In the genomic region with DNA sequence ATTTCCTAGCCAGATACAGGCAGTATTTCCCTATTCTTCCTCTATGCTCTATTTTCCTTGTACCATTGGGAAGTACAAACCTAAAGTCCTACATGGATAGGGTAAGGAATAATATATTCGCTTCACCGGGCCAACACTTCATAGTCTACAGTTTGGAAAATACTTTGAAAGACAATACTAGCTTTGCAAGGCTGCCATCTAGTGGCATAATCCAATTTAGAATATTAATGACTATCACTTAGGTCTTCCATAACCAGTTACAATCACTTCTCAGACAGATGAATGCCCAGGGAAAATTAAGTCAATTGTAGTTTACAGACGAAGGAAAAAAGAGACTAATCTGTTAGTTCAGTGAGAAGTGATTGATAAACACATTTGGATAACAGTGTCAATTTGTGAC, we compare ENCODE assay signal across 8 cellular contexts.
DNase-seq lines count a peak whose midpoint lies in the region; ATAC-seq and TF ChIP-seq lines count a peak whose summit lies in the region.
"Had no signal": no experiment of that assay in that cellular context is flagged by ENCODE, and none has a peak within 500 bp of the region (broad histone marks: within the 10 kb centered on the region; RNA-seq: fewer than 3 reads in every experiment).

No MANE protein-coding gene starts in this region.

- H3K4me3 ChIP-seq in HCT116 (replicated peaks in 1 of 2; ENCODE audit: low read depth in 1 of 2, low read length in 2 of 2), result no peak overlapping the region
- no peak overlapping the region for H3K4me3 ChIP-seq in Panc1 (ENCODE audit: low read depth in 2 of 2, low read length in 2 of 2)
- H3K4me3 ChIP-seq in fibroblast of lung (replicated peaks in 1 of 4; ENCODE audit: control extremely low read depth in 1 of 4, insufficient read depth in 1 of 4, low read depth in 3 of 4, low read length in 4 of 4), result no peak overlapping the region

- H3K4me1 ChIP-seq in HCT116 (ENCODE audit: control insufficient read depth in 1 of 2, insufficient read depth in 2 of 2, low read length in 2 of 2), result no peaks in the 10 kb centered on the region
- no peaks in the 10 kb centered on the region for H3K4me1 ChIP-seq in Panc1 (ENCODE audit: control insufficient read depth, insufficient read depth, low read length)
- H3K4me1 ChIP-seq in fibroblast of lung (ENCODE audit: control insufficient read depth, extremely low read depth, insufficient read depth, low read length), result no peaks in the 10 kb centered on the region

- H3K79me2 ChIP-seq in HCT116 (ENCODE audit: insufficient read depth, low read length) (no peaks in the 10 kb centered on the region), fibroblast of lung (ENCODE audit: control insufficient read depth, insufficient read depth, low read length) (no peaks in the 10 kb centered on the region)

- POLR2A ChIA-PET in HCT116 (lab: Charles Lee) (no interaction called here), Panc1 (lab: Charles Lee) (no interaction called here)

- H3K4me2 ChIP-seq in HCT116 (ENCODE audit: low read length), result no peak overlapping the region
- H3K4me2 ChIP-seq in fibroblast of lung (ENCODE audit: extremely low read depth, insufficient read depth, low read length), result no peak overlapping the region

- H3K9me2 ChIP-seq in HCT116 (ENCODE audit: insufficient read depth), result no peaks in the 10 kb centered on the region

- intact Hi-C loops in HCT116 (cut with micrococcal nuclease) (no loop called here), Panc1 (cut with micrococcal nuclease; ENCODE audit: unreplicated experiment) (loop anchor here (10.0 kb wide), 1 partner anchor 972 kb away; no protein-coding TSS in a partner anchor)

- BruUV-seq in HCT116 (replicated peaks; lab: Mats Ljungman, UMichigan) (no TSS peak), Panc1 (replicated peaks; lab: Mats Ljungman, UMichigan) (no TSS peak)

- H3K27ac ChIP-seq in HCT116 (ENCODE audit: low read depth, low read length) (no peak overlapping the region), Panc1 (ENCODE audit: low read length) (no peak overlapping the region), fibroblast of lung (ENCODE audit: insufficient read depth, low read length) (no peak overlapping the region)

- ATAC-seq in HCT116 (no peak), Panc1 (no peak)
- ATAC-seq: naive thymus-derived CD4-positive, alpha-beta T cell had no signal

- RAD21 ChIA-PET in HCT116 (lab: Charles Lee; ENCODE audit: low non-redundant PET in 1 of 2, low total read pairs in 2 of 2, uncharacterized antibody in 2 of 2, unreplicated experiment in 2 of 2), result no interaction called here

- H3K9ac ChIP-seq in HCT116 (ENCODE audit: low read length) (no peak overlapping the region), fibroblast of lung (ENCODE audit: insufficient read depth, low read length) (no peak overlapping the region)

- TF ChIP-seq CTCF in HCT116 (IDR thresholded peaks at IDR 0.05 in 2 of 3, conservative IDR thresholded peaks at IDR 0.05 in 1 of 3; ENCODE audit: borderline replicate concordance in 1 of 3, insufficient read depth in 1 of 3, low read depth in 2 of 3, low read length in 2 of 3) (peak in 2 of 3 experiments; percentile 32 to 55; a peak in 4 of 6 replicates), Panc1 (IDR thresholded peaks at IDR 0.05) (peak; percentile 48; the same call in 1 of the 2 replicates), fibroblast of lung (conservative IDR thresholded peaks at IDR 0.05 in 1 of 2, IDR thresholded peaks at IDR 0.05 in 1 of 2; ENCODE audit: low read depth in 1 of 2, low read length in 2 of 2) (peak; percentile 19 to 31)

- DNase-seq in GM04504 (ENCODE audit: low read depth), result peak; percentile 8
- no peak for DNase-seq in HCT116 (ENCODE audit: low read depth, low spot score)
- DNase-seq in Panc1 (ENCODE audit: low read depth, low spot score), result no peak
- DNase-seq in fibroblast of lung (ENCODE audit: low read depth in 2 of 2), result peak; percentile 2 to 34
- peak; percentile 6 for DNase-seq in stromal cell of bone marrow (ENCODE audit: low read depth)
- no peak for DNase-seq in activated CD4-positive, CD25-positive, alpha-beta regulatory T cell (lab: John Stamatoyannopoulos, UW)
- no peak for DNase-seq in cortex of kidney (lab: John Stamatoyannopoulos, UW)

- CTCF ChIA-PET in HCT116 (lab: Charles Lee), result no interaction called here
- CTCF ChIA-PET in Panc1 (lab: Charles Lee), result no interaction called here

- no peaks in the 10 kb centered on the region for H4K20me1 ChIP-seq in HCT116 (ENCODE audit: insufficient read depth)
- H4K20me1 ChIP-seq in fibroblast of lung (ENCODE audit: control insufficient read depth, extremely low read depth, insufficient read depth, low read length), result no peaks in the 10 kb centered on the region

- H2AFZ ChIP-seq in HCT116 (ENCODE audit: low read depth, low read length, poor library complexity, severe bottlenecking) (no peak overlapping the region), fibroblast of lung (ENCODE audit: low read length) (no peak overlapping the region)

- H3K36me3 ChIP-seq in HCT116 (ENCODE audit: control insufficient read depth in 1 of 2, insufficient read depth in 2 of 2, low read length in 2 of 2), result no peaks in the 10 kb centered on the region
- H3K36me3 ChIP-seq in Panc1 (ENCODE audit: control insufficient read depth, insufficient read depth, low read length), result no peaks in the 10 kb centered on the region
- H3K36me3 ChIP-seq in fibroblast of lung (ENCODE audit: control insufficient read depth, insufficient read depth, low read length), result no peaks in the 10 kb centered on the region

- TF ChIP-seq RAD21 in HCT116 (IDR thresholded peaks at IDR 0.05; ENCODE audit: low read depth), result peak; percentile 30; the same call in 1 of the 2 replicates

- H3K27me3 ChIP-seq in HCT116 (ENCODE audit: insufficient read depth, low read length) (no peaks in the 10 kb centered on the region), Panc1 (ENCODE audit: control insufficient read depth, insufficient read depth, low read length) (no peaks in the 10 kb centered on the region), fibroblast of lung (ENCODE audit: control insufficient read depth, insufficient read depth, low read length) (no peaks in the 10 kb centered on the region)

- no peak for TF ChIP-seq POLR2A in HCT116 (IDR thresholded peaks at IDR 0.05; ENCODE audit: borderline replicate concordance, extremely low read depth, insufficient read depth, insufficient read length)

- H3K9me3 ChIP-seq in HCT116 (ENCODE audit: control insufficient read depth in 1 of 2, insufficient read depth in 1 of 2, low read depth in 1 of 2, low read length in 2 of 2) (no peaks in the 10 kb centered on the region), Panc1 (ENCODE audit: control insufficient read depth, insufficient read depth, low read depth, low read length) (no peaks in the 10 kb centered on the region), fibroblast of lung (ENCODE audit: control insufficient read depth, insufficient read depth, low read depth, low read length) (no peaks in the 10 kb centered on the region)

- in situ Hi-C loops in Panc1 (cut with HindIII; ENCODE audit: low pct_unique_long_range_greater_than_20kb, low sequenced_read_pairs), result no loop called here

TF ChIP-seq in HCT116, 20 proteins besides CTCF, POLR2A, EP300 and RAD21:
- no peak for TF ChIP-seq YY1 (IDR thresholded peaks at IDR 0.05; ENCODE audit: extremely low read depth, insufficient replicate concordance, low read depth, low read length)
- no peak for TF ChIP-seq ZFX (IDR thresholded peaks at IDR 0.05)
- TF ChIP-seq FOSL1 (IDR thresholded peaks at IDR 0.05; ENCODE audit: low read depth), result no peak
- no peak for TF ChIP-seq SIN3A (IDR thresholded peaks at IDR 0.05; ENCODE audit: low read depth)
- TF ChIP-seq ELF1 (IDR thresholded peaks at IDR 0.05; ENCODE audit: borderline replicate concordance, low read depth), result no peak
- TF ChIP-seq, protein P1, sequence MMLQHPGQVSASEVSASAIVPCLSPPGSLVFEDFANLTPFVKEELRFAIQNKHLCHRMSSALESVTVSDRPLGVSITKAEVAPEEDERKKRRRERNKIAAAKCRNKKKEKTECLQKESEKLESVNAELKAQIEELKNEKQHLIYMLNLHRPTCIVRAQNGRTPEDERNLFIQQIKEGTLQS (IDR thresholded peaks at IDR 0.05), result no peak
- TF ChIP-seq, protein P2, sequence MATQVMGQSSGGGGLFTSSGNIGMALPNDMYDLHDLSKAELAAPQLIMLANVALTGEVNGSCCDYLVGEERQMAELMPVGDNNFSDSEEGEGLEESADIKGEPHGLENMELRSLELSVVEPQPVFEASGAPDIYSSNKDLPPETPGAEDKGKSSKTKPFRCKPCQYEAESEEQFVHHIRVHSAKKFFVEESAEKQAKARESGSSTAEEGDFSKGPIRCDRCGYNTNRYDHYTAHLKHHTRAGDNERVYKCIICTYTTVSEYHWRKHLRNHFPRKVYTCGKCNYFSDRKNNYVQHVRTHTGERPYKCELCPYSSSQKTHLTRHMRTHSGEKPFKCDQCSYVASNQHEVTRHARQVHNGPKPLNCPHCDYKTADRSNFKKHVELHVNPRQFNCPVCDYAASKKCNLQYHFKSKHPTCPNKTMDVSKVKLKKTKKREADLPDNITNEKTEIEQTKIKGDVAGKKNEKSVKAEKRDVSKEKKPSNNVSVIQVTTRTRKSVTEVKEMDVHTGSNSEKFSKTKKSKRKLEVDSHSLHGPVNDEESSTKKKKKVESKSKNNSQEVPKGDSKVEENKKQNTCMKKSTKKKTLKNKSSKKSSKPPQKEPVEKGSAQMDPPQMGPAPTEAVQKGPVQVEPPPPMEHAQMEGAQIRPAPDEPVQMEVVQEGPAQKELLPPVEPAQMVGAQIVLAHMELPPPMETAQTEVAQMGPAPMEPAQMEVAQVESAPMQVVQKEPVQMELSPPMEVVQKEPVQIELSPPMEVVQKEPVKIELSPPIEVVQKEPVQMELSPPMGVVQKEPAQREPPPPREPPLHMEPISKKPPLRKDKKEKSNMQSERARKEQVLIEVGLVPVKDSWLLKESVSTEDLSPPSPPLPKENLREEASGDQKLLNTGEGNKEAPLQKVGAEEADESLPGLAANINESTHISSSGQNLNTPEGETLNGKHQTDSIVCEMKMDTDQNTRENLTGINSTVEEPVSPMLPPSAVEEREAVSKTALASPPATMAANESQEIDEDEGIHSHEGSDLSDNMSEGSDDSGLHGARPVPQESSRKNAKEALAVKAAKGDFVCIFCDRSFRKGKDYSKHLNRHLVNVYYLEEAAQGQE (IDR thresholded peaks at IDR 0.05; ENCODE audit: low read depth), result no peak
- TF ChIP-seq TCF7L2 (IDR thresholded peaks at IDR 0.05; ENCODE audit: borderline replicate concordance, extremely low read depth, insufficient read depth, insufficient read length), result no peak
- TF ChIP-seq, protein P3, sequence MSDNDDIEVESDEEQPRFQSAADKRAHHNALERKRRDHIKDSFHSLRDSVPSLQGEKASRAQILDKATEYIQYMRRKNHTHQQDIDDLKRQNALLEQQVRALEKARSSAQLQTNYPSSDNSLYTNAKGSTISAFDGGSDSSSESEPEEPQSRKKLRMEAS (IDR thresholded peaks at IDR 0.05), result no peak
- TF ChIP-seq CEBPB (IDR thresholded peaks at IDR 0.05; ENCODE audit: low read depth), result no peak
- no peak for TF ChIP-seq ZNF274 (IDR thresholded peaks at IDR 0.05; ENCODE audit: low read depth, low read length)
- TF ChIP-seq CBX3 (IDR thresholded peaks at IDR 0.05; ENCODE audit: low read depth), result no peak
- TF ChIP-seq JUND (IDR thresholded peaks at IDR 0.05), result no peak

Comparison
In these comparisons a context has a peak if more than half of its experiments do, and no peak if none do; other contexts are left out.
1. DNase-seq: peak in GM04504 (single experiment), fibroblast of lung (2 of 2) and stromal cell of bone marrow (single experiment); none in HCT116 (single experiment), Panc1 (single experiment), activated CD4-positive, CD25-positive, alpha-beta regulatory T cell (0 of 4) and cortex of kidney (single experiment).
2. Peak in every context shown above with its lines, with median percentiles within 50 percentile points of each other: CTCF ChIP-seq.